Comparison of ENCODE assay signal across 1 cellular context in the genomic region with DNA sequence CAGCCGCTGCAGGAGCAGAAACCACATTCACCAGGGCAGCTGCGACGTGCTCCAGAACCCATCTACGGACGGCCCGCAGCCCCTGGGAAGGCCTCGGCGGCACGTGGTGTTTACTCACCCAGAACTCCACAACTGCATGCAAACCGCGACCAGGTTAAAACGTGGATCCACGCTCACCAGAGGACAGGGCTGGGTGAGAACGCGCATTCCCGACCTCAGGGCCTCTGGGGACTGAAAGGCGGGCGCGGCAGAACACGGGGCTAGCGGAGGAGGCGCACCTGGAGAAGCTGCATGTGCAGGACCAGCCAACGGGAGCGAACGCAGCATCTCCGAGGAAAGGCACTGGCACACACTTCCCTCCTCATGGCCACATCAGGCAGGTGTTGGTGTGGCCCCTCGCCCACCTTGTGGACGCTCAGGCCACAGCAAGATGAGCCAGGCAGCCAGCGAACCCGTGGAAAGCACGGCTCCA.
TF ChIP-seq lines count a peak whose summit lies in the region.

No MANE protein-coding gene starts in this region.

TF ChIP-seq in WTC11, 78 proteins besides CTCF, POLR2A, EP300 and RAD21 (continued from another document):
- TF ChIP-seq, protein P1, sequence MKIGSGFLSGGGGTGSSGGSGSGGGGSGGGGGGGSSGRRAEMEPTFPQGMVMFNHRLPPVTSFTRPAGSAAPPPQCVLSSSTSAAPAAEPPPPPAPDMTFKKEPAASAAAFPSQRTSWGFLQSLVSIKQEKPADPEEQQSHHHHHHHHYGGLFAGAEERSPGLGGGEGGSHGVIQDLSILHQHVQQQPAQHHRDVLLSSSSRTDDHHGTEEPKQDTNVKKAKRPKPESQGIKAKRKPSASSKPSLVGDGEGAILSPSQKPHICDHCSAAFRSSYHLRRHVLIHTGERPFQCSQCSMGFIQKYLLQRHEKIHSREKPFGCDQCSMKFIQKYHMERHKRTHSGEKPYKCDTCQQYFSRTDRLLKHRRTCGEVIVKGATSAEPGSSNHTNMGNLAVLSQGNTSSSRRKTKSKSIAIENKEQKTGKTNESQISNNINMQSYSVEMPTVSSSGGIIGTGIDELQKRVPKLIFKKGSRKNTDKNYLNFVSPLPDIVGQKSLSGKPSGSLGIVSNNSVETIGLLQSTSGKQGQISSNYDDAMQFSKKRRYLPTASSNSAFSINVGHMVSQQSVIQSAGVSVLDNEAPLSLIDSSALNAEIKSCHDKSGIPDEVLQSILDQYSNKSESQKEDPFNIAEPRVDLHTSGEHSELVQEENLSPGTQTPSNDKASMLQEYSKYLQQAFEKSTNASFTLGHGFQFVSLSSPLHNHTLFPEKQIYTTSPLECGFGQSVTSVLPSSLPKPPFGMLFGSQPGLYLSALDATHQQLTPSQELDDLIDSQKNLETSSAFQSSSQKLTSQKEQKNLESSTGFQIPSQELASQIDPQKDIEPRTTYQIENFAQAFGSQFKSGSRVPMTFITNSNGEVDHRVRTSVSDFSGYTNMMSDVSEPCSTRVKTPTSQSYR (CRISPR knock-in tag; IDR thresholded peaks at IDR 0.05): no peak
- TF ChIP-seq PREB (CRISPR knock-in tag; IDR thresholded peaks at IDR 0.05; ENCODE audit: borderline replicate concordance) (no peak), SMAD3 (CRISPR knock-in tag; IDR thresholded peaks at IDR 0.05; ENCODE audit: borderline replicate concordance) (no peak), ZNF121 (CRISPR knock-in tag; IDR thresholded peaks at IDR 0.05) (no peak)
TF ChIP-seq in WTC11: peak in this region for 0.
